25 cellular contexts compared by ENCODE assay signal in genomic region chr2:109376796-109377495, GRCh38.
A peak's percentile ranks its signal among the peaks of the same experiment; 100 is the strongest.
DNase-seq lines count a peak whose midpoint lies in the region; ATAC-seq and TF ChIP-seq lines count a peak whose summit lies in the region.
"Had no signal": no experiment of that assay in that cellular context is flagged by ENCODE, and none has a peak within 500 bp of the region (broad histone marks: within the 10 kb centered on the region; RNA-seq: fewer than 3 reads in every experiment).

No MANE protein-coding gene starts in this region.

- H3K4me3 Mint-ChIP-seq in activated CD4-positive, alpha-beta T cell treated with anti-CD3 and anti-CD28 coated beads, Interleukin-2, amount 10 ng/mL, durations not matched to agents 24 days and 14 days: no peak overlapping the region
- H3K4me3 Mint-ChIP-seq: activated B cell treated with CpG ODN at 0.5 μM for 24 hours; activated CD8-positive, alpha-beta T cell treated with anti-CD3 and anti-CD28 coated beads for 36 hours; activated naive CD4-positive, alpha-beta T cell treated with anti-CD3 and anti-CD28 coated beads, Interleukin-2, amount 50 U/mL, for 24 hours; B cell; IgD-negative memory B cell; immature natural killer cell; T-helper 2 cell treated with Interferon-gamma antibody and Interleukin-4, amounts not matched to agents 5 μg/mL and 100 μg/mL, for 36 hours had no signal

- H3K36me3 ChIP-seq in RWPE2 (ENCODE audit: low read depth): no peaks in the 10 kb centered on the region
- peaks cover 0 to 13% (median 4%) of the 10 kb centered on the region in 4 donors for H3K36me3 ChIP-seq in stomach

- WGBS in stomach, 5 donors: 85 to 90% (median 87%) methylated on average over 9 to 13 of the region's 13 CpGs

- H3K36me3 Mint-ChIP-seq in activated CD4-positive, alpha-beta T cell treated with anti-CD3 and anti-CD28 coated beads, Interleukin-2, amount 10 ng/mL, durations not matched to agents 24 days and 14 days (ENCODE audit: low read depth): no peaks in the 10 kb centered on the region
- H3K36me3 Mint-ChIP-seq: activated naive CD4-positive, alpha-beta T cell treated with anti-CD3 and anti-CD28 coated beads, Interleukin-2, amount 50 U/mL, for 24 hours; IgD-negative memory B cell; immature natural killer cell had no signal

- intact Hi-C loops in activated CD4-positive, alpha-beta T cell treated with anti-CD3 and anti-CD28 coated beads, Interleukin-2, amount 10 ng/mL, durations not matched to agents 24 days and 14 days (cut with micrococcal nuclease): no loop called here
- intact Hi-C loops in stomach (cut with DNase I; ENCODE audit: low total_unique reads): no loop called here

- H3K27me3 ChIP-seq in RWPE2 (ENCODE audit: insufficient read depth, poor library complexity, severe bottlenecking) (no peaks in the 10 kb centered on the region), foreskin keratinocyte (peaks cover 19% of the 10 kb centered on the region), stomach (no peaks in the 10 kb centered on the region)
- H3K27me3 ChIP-seq: dorsolateral prefrontal cortex, tibial nerve had no signal

- peak; percentile 1 for DNase-seq in activated CD4-positive, alpha-beta T cell treated with anti-CD3 and anti-CD28 coated beads for 1 hour
- DNase-seq in activated CD4-positive, alpha-beta T cell treated with anti-CD3 and anti-CD28 coated beads, Interleukin-2, amount 10 ng/mL, durations not matched to agents 24 days and 14 days: no peak
- peak; percentile 26 for DNase-seq in RWPE2 (ENCODE audit: low spot score)
- DNase-seq in foreskin keratinocyte: no peak
- DNase-seq in stomach: peak; percentile 21
- DNase-seq in stimulated activated CD4-positive, alpha-beta T cell treated with anti-CD3 and anti-CD28 coated beads, Interleukin-15, amount 100 ng/mL, for 24 hours: no peak
- no peak for DNase-seq in NCI-H526 treated with DMSO at 0.1 percent for 48 hours (lab: John Stamatoyannopoulos, UW)
- no peak for DNase-seq in kidney tubule cell (ENCODE audit: low spot score)
- DNase-seq: activated B cell treated with CpG ODN at 0.5 μM for 24 hours; activated CD8-positive, alpha-beta T cell treated with anti-CD3 and anti-CD28 coated beads for 36 hours; immature natural killer cell; lower lobe of right lung; NCI-H1417; NCI-H524; stimulated activated CD4-positive, alpha-beta T cell treated with anti-CD3 and anti-CD28 coated beads, Interleukin-4, amount 100 ng/mL, for 24 hours; stimulated activated naive CD8-positive, alpha-beta T cell treated with anti-CD3 and anti-CD28 coated beads, Interleukin-15, Interleukin-2, amounts not matched to agents 100 U/mL and 50 U/mL, for 24 hours had no signal

- H3K9me3 Mint-ChIP-seq in activated CD4-positive, alpha-beta T cell treated with anti-CD3 and anti-CD28 coated beads, Interleukin-2, amount 10 ng/mL, durations not matched to agents 24 days and 14 days: no peaks in the 10 kb centered on the region
- H3K9me3 Mint-ChIP-seq: activated B cell treated with CpG ODN at 0.5 μM for 24 hours; activated CD8-positive, alpha-beta T cell treated with anti-CD3 and anti-CD28 coated beads for 36 hours; activated naive CD4-positive, alpha-beta T cell treated with anti-CD3 and anti-CD28 coated beads, Interleukin-2, amount 50 U/mL, for 24 hours; IgD-negative memory B cell; immature natural killer cell; T-helper 2 cell treated with Interferon-gamma antibody and Interleukin-4, amounts not matched to agents 5 μg/mL and 100 μg/mL, for 36 hours had no signal

- H3K4me3 ChIP-seq in RWPE2 (ENCODE audit: severe bottlenecking) (no peak overlapping the region), stomach (no peak overlapping the region)
- H3K4me3 ChIP-seq: dorsolateral prefrontal cortex, lower lobe of right lung, smooth muscle cell, tibial nerve had no signal

- H3K27ac ChIP-seq in RWPE2 (ENCODE audit: poor library complexity, severe bottlenecking) (no peak overlapping the region), foreskin keratinocyte (no peak overlapping the region), stomach (no peak overlapping the region)
- H3K27ac ChIP-seq: 22Rv1, dorsolateral prefrontal cortex, lower lobe of right lung, RWPE1, tibial nerve had no signal

- no peaks in the 10 kb centered on the region for H3K4me1 Mint-ChIP-seq in activated CD4-positive, alpha-beta T cell treated with anti-CD3 and anti-CD28 coated beads, Interleukin-2, amount 10 ng/mL, durations not matched to agents 24 days and 14 days
- H3K4me1 Mint-ChIP-seq: activated B cell treated with CpG ODN at 0.5 μM for 24 hours; activated naive CD4-positive, alpha-beta T cell treated with anti-CD3 and anti-CD28 coated beads, Interleukin-2, amount 50 U/mL, for 24 hours; B cell; IgD-negative memory B cell; immature natural killer cell had no signal

- H3K4me1 ChIP-seq in RWPE2 (ENCODE audit: insufficient read depth, poor library complexity, severe bottlenecking): no peaks in the 10 kb centered on the region
- H3K4me1 ChIP-seq in foreskin keratinocyte: no peaks in the 10 kb centered on the region
- no peaks in the 10 kb centered on the region for H3K4me1 ChIP-seq in stomach
- H3K4me1 ChIP-seq: tibial nerve had no signal

- no peak for TF ChIP-seq EP300 in stomach (IDR thresholded peaks at IDR 0.05)

- peaks cover 2% of the 10 kb centered on the region for H3K27me3 Mint-ChIP-seq in activated CD4-positive, alpha-beta T cell treated with anti-CD3 and anti-CD28 coated beads, Interleukin-2, amount 10 ng/mL, durations not matched to agents 24 days and 14 days
- H3K27me3 Mint-ChIP-seq: activated B cell treated with CpG ODN at 0.5 μM for 24 hours; activated CD8-positive, alpha-beta T cell treated with anti-CD3 and anti-CD28 coated beads for 36 hours; activated naive CD4-positive, alpha-beta T cell treated with anti-CD3 and anti-CD28 coated beads, Interleukin-2, amount 50 U/mL, for 24 hours; B cell; IgD-negative memory B cell had no signal

- ATAC-seq in RWPE2 (ENCODE audit: low read depth): peak; percentile 26; the same call in 1 of the 3 replicates
- peak; percentile 32 for ATAC-seq in foreskin keratinocyte
- ATAC-seq: activated CD8-positive, alpha-beta T cell treated with anti-CD3 and anti-CD28 coated beads for 36 hours; stimulated activated naive CD8-positive, alpha-beta T cell treated with anti-CD3 and anti-CD28 coated beads, Interleukin-15, Interleukin-2, amounts not matched to agents 100 U/mL and 50 U/mL, for 24 hours had no signal

- H3K9me3 ChIP-seq in RWPE2 (ENCODE audit: severe bottlenecking): no peaks in the 10 kb centered on the region
- H3K9me3 ChIP-seq in stomach: no peaks in the 10 kb centered on the region
- H3K9me3 ChIP-seq: lower lobe of right lung, tibial nerve had no signal

- no peak for TF ChIP-seq CTCF in RWPE2 (IDR thresholded peaks at IDR 0.05; ENCODE audit: poor library complexity, severe bottlenecking)
- no peak for TF ChIP-seq CTCF in foreskin keratinocyte (conservative IDR thresholded peaks at IDR 0.05)
- TF ChIP-seq CTCF in stomach (IDR thresholded peaks at IDR 0.05): no peak

- no peak overlapping the region for H3K27ac Mint-ChIP-seq in activated CD4-positive, alpha-beta T cell treated with anti-CD3 and anti-CD28 coated beads, Interleukin-2, amount 10 ng/mL, durations not matched to agents 24 days and 14 days
- H3K27ac Mint-ChIP-seq: activated B cell treated with CpG ODN at 0.5 μM for 24 hours; activated CD8-positive, alpha-beta T cell treated with anti-CD3 and anti-CD28 coated beads for 36 hours; activated naive CD4-positive, alpha-beta T cell treated with anti-CD3 and anti-CD28 coated beads, Interleukin-2, amount 50 U/mL, for 24 hours; B cell; IgD-negative memory B cell; immature natural killer cell; T-helper 2 cell treated with Interferon-gamma antibody and Interleukin-4, amounts not matched to agents 5 μg/mL and 100 μg/mL, for 36 hours had no signal

- TF ChIP-seq POLR2A in stomach (IDR thresholded peaks at IDR 0.05): no peak

Comparison
In these comparisons a context has a peak if more than half of its experiments do, and no peak if none do; other contexts are left out.
1. DNase-seq: peak in activated CD4-positive, alpha-beta T cell treated with anti-CD3 and anti-CD28 coated beads for 1 hour (single experiment), RWPE2 (single experiment) and stomach (single experiment); none in activated CD4-positive, alpha-beta T cell treated with anti-CD3 and anti-CD28 coated beads, Interleukin-2, amount 10 ng/mL, durations not matched to agents 24 days and 14 days (single experiment), foreskin keratinocyte (0 of 2), stimulated activated CD4-positive, alpha-beta T cell treated with anti-CD3 and anti-CD28 coated beads, Interleukin-15, amount 100 ng/mL, for 24 hours (single experiment), NCI-H526 treated with DMSO at 0.1 percent for 48 hours (single experiment) and kidney tubule cell (single experiment).